19 cellular contexts compared by ENCODE assay signal in the genomic region with DNA sequence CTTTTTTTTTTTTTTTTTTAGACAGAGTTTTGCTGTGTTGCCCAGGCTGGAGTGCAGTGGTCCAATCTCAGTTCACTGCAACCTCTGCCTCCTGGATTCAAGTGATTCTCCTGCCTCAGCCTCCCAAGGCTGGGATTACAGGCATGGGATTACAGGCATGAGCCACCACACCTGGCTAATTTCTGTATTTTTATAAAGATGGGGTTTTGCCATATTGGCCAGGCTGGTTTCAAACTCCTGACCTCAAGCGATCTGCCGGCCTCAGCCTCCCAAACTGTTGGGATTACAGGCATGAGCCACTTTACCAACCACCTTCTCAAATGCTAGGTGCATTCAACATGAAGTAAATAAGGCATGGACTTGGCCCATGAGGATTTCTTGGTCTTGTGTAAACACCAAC. TPM values are rescaled to one million over a fixed set of nuclear protein-coding genes. Genes with fewer than 3 reads are reported as not detected.
"Had no signal": no experiment of that assay in that cellular context is flagged by ENCODE, and none has a peak within 500 bp of the region (broad histone marks: within the 10 kb centered on the region; RNA-seq: fewer than 3 reads in every experiment).

No MANE protein-coding gene starts in this region.

RNA-seq across cellular contexts. Expression of a gene that starts 6.3 kb away (rescaled TPM):
- total RNA-seq: activated naive CD4-positive, alpha-beta T cell treated with anti-CD3 and anti-CD28 coated beads for 36 hours; activated naive CD4-positive, alpha-beta T cell treated with anti-CD3 and anti-CD28 coated beads, Interleukin-2, amount 50 U/mL, for 72 hours; activated naive CD8-positive, alpha-beta T cell treated with anti-CD3 and anti-CD28 coated beads for 36 hours; activated naive CD8-positive, alpha-beta T cell treated with anti-CD3 and anti-CD28 coated beads, Interleukin-2, amount 10 ng/mL, durations not matched to agents 7 days and 5 days; activated T-cell treated with anti-CD3 and anti-CD28 coated beads, Interleukin-2, amount 50 U/mL, for 72 hours; activated T-helper 1 cell treated with anti-CD3 and anti-CD28 coated beads, Interleukin-12 subunit alpha, Interleukin-12 subunit beta, Interleukin-2, Interleukin-4 antibody, amounts not matched to agents 30 ng/mL and 10 ng/mL and 1 ng/mL, durations not matched to agents 14 hours and 24 hours and 36 hours; activated T-helper 17 cell treated with anti-CD3 and anti-CD28 coated beads, Interleukin-2, amount 50 U/mL, for 72 hours; activated T-helper 2 cell treated with anti-CD3 and anti-CD28 coated beads, Interferon-gamma antibody, Interleukin-2, Interleukin-4, amounts not matched to agents 10 μg/mL and 5 μg/mL and 100 μg/mL, durations not matched to agents 14 hours and 24 hours and 36 hours; astrocyte; bronchial epithelial cell; cardiac muscle cell; cardiac septum; cerebellum; chondrocyte had no signal
- polyA plus RNA-seq: cardiac muscle cell had no signal

RNA-seq across cellular contexts. Expression of a gene that starts 31.5 kb away (rescaled TPM):
- total RNA-seq: activated naive CD4-positive, alpha-beta T cell treated with anti-CD3 and anti-CD28 coated beads for 36 hours; activated naive CD4-positive, alpha-beta T cell treated with anti-CD3 and anti-CD28 coated beads, Interleukin-2, amount 50 U/mL, for 72 hours; activated naive CD8-positive, alpha-beta T cell treated with anti-CD3 and anti-CD28 coated beads for 36 hours; activated naive CD8-positive, alpha-beta T cell treated with anti-CD3 and anti-CD28 coated beads, Interleukin-2, amount 10 ng/mL, durations not matched to agents 7 days and 5 days; activated T-cell treated with anti-CD3 and anti-CD28 coated beads, Interleukin-2, amount 50 U/mL, for 4 hours; activated T-cell treated with anti-CD3 and anti-CD28 coated beads, Interleukin-2, amount 50 U/mL, for 72 hours; activated T-helper 1 cell treated with anti-CD3 and anti-CD28 coated beads, Interleukin-12 subunit alpha, Interleukin-12 subunit beta, Interleukin-2, Interleukin-4 antibody, amounts not matched to agents 30 ng/mL and 10 ng/mL and 1 ng/mL, durations not matched to agents 14 hours and 24 hours and 36 hours; activated T-helper 17 cell treated with anti-CD3 and anti-CD28 coated beads, Interleukin-2, amount 50 U/mL, for 72 hours; activated T-helper 2 cell treated with anti-CD3 and anti-CD28 coated beads, Interferon-gamma antibody, Interleukin-2, Interleukin-4, amounts not matched to agents 10 μg/mL and 5 μg/mL and 100 μg/mL, durations not matched to agents 14 hours and 24 hours and 36 hours; adrenal gland; aorta; ascending aorta; astrocyte; breast epithelium; bronchial epithelial cell; cardiac muscle cell; cardiac septum; cerebellum; chondrocyte had no signal
- polyA plus RNA-seq: adrenal gland, aorta, cardiac muscle cell had no signal
